Comparison of ENCODE assay signal across 18 cellular contexts in the genomic region with DNA sequence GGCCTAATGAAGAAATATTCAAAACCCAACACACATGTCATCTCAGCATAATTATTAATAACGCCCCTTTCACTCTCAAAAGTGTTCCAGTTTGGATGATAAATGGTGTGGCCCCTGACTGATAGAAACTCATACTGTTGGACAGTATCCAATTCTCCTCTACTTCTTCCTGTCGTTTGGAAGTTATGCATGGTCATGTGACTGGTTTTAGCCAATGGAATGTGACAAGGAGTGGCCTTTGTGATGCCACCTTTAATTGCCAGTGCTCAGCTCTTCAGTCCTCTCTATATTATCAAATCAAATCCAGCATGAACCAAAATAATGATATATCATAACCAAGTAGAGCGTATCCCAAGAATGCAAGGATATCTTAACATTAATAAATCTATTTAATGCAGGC.
A peak's percentile ranks its signal among the peaks of the same experiment; 100 is the strongest.
DNase-seq lines count a peak whose midpoint lies in the region; ATAC-seq and TF ChIP-seq lines count a peak whose summit lies in the region.
"Had no signal": no experiment of that assay in that cellular context is flagged by ENCODE, and none has a peak within 500 bp of the region (broad histone marks: within the 10 kb centered on the region; RNA-seq: fewer than 3 reads in every experiment).

No MANE protein-coding gene starts in this region.

- DNase-seq in Calu3 (no peak), HT1080 (ENCODE audit: low read depth) (peak; percentile 14), WTC11 (ENCODE audit: low spot score) (no peak), mesothelial cell of epicardium (ENCODE audit: low spot score in 2 of 2, unreplicated experiment in 2 of 2) (no peak), inferior parietal cortex (ENCODE audit: extremely low spot score) (no peak)
- DNase-seq in activated CD8-positive, alpha-beta memory T cell treated with anti-CD3 and anti-CD28 coated beads, Interleukin-2, amount 50 U/mL, for 4 hours = no peak
- DNase-seq: activated CD4-positive, CD25-positive, alpha-beta regulatory T cell treated with anti-CD3 and anti-CD28 coated beads, Interleukin-2, amount 50 U/mL, for 72 hours; activated naive CD4-positive, alpha-beta T cell treated with anti-CD3 and anti-CD28 coated beads, Interleukin-2, amount 50 U/mL, for 16 hours; activated T-cell treated with anti-CD3 and anti-CD28 coated beads, Interleukin-2, amount 50 U/mL, for 4 hours; central memory CD4-positive, alpha-beta T cell; immature natural killer cell; left ventricle myocardium superior; NCI-H1417 treated with DMSO at 0.1 percent for 48 hours; NCI-H510A treated with DMSO at 0.1 percent for 48 hours; right lobe of liver had no signal

- H3K36me3 Mint-ChIP-seq in Calu3 (ENCODE audit: insufficient read depth, unreplicated experiment) (no peaks in the 10 kb centered on the region), WTC11 (no peaks in the 10 kb centered on the region), mesothelial cell of epicardium (peaks cover 4% of the 10 kb centered on the region)
- H3K36me3 Mint-ChIP-seq: immature natural killer cell had no signal

- TF ChIP-seq CTCF in Calu3 (IDR thresholded peaks at IDR 0.05; ENCODE audit: unreplicated experiment) (no peak), WTC11 (IDR thresholded peaks at IDR 0.05) (no peak), mesothelial cell of epicardium (IDR thresholded peaks at IDR 0.05; ENCODE audit: unreplicated experiment) (no peak)

- BruUV-seq in Calu3 (replicated peaks; lab: Mats Ljungman, UMichigan) = no TSS peak

- H3K9me3 Mint-ChIP-seq in Calu3 (ENCODE audit: low read depth, unreplicated experiment) (no peaks in the 10 kb centered on the region), WTC11 (peaks cover 14% of the 10 kb centered on the region), mesothelial cell of epicardium (peaks cover 14% of the 10 kb centered on the region)
- H3K9me3 Mint-ChIP-seq: activated T-cell treated with anti-CD3 and anti-CD28 coated beads, Interleukin-2, amount 50 U/mL, for 4 hours; immature natural killer cell had no signal

- H3K4me1 Mint-ChIP-seq in Calu3 (ENCODE audit: low read depth, unreplicated experiment) = peaks cover 6% of the 10 kb centered on the region
- peaks cover 16% of the 10 kb centered on the region for H3K4me1 Mint-ChIP-seq in WTC11
- H3K4me1 Mint-ChIP-seq in mesothelial cell of epicardium = peaks cover 13% of the 10 kb centered on the region

- intact Hi-C loops in Calu3 (cut with micrococcal nuclease; ENCODE audit: unreplicated experiment) = no loop called here

- CTCF ChIA-PET in Calu3 (lab: Charles Lee) = no interaction called here
- CTCF ChIA-PET in WTC11 (lab: Charles Lee) = no interaction called here

- POLR2A ChIA-PET in WTC11 (lab: Charles Lee) = no interaction called here

- H3K4me3 Mint-ChIP-seq in Calu3 (ENCODE audit: low read depth, unreplicated experiment) (no peak overlapping the region), WTC11 (no peak overlapping the region), mesothelial cell of epicardium (no peak overlapping the region)
- H3K4me3 Mint-ChIP-seq: activated T-cell treated with anti-CD3 and anti-CD28 coated beads, Interleukin-2, amount 50 U/mL, for 4 hours; immature natural killer cell; nephron had no signal

- ATAC-seq in WTC11 (no peak), HG03457 (IDR thresholded peaks at IDR 0.05; ENCODE audit: unreplicated experiment) (no peak), HG03342 (IDR thresholded peaks at IDR 0.05; ENCODE audit: unreplicated experiment) (no peak)
- ATAC-seq: activated T-cell treated with anti-CD3 and anti-CD28 coated beads, Interleukin-2, amount 50 U/mL, for 4 hours; left ventricle myocardium superior; right lobe of liver had no signal

- H3K27me3 Mint-ChIP-seq in Calu3 (ENCODE audit: unreplicated experiment) = no peaks in the 10 kb centered on the region
- peaks cover 5% of the 10 kb centered on the region; the same call in 1 of the 2 replicates for H3K27me3 Mint-ChIP-seq in WTC11 (ENCODE audit: low read depth)
- H3K27me3 Mint-ChIP-seq in mesothelial cell of epicardium (ENCODE audit: low read depth) = no peaks in the 10 kb centered on the region

- H3K27ac Mint-ChIP-seq in Calu3 (ENCODE audit: unreplicated experiment) (peak overlapping the region; percentile 67), WTC11 (no peak overlapping the region), mesothelial cell of epicardium (peak overlapping the region; percentile 96)
- H3K27ac Mint-ChIP-seq: immature natural killer cell had no signal

TF ChIP-seq in WTC11, 78 proteins besides CTCF, POLR2A, EP300 and RAD21:
- TF ChIP-seq ZNF219 (CRISPR knock-in tag; IDR thresholded peaks at IDR 0.05; ENCODE audit: borderline replicate concordance) (no peak), ZNF396 (CRISPR knock-in tag; IDR thresholded peaks at IDR 0.05; ENCODE audit: borderline replicate concordance) (no peak), NFYB (CRISPR knock-in tag; conservative IDR thresholded peaks at IDR 0.05; ENCODE audit: low read depth) (no peak), MYBL2 (CRISPR knock-in tag; IDR thresholded peaks at IDR 0.05) (no peak), MXD4 (CRISPR knock-in tag; IDR thresholded peaks at IDR 0.05; ENCODE audit: borderline replicate concordance) (no peak), EMX1 (CRISPR knock-in tag; IDR thresholded peaks at IDR 0.05) (no peak), JUN (CRISPR knock-in tag; IDR thresholded peaks at IDR 0.05) (no peak)
- TF ChIP-seq, protein P1, sequence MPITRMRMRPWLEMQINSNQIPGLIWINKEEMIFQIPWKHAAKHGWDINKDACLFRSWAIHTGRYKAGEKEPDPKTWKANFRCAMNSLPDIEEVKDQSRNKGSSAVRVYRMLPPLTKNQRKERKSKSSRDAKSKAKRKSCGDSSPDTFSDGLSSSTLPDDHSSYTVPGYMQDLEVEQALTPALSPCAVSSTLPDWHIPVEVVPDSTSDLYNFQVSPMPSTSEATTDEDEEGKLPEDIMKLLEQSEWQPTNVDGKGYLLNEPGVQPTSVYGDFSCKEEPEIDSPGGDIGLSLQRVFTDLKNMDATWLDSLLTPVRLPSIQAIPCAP (CRISPR knock-in tag; IDR thresholded peaks at IDR 0.05) = no peak
- TF ChIP-seq, protein P2, sequence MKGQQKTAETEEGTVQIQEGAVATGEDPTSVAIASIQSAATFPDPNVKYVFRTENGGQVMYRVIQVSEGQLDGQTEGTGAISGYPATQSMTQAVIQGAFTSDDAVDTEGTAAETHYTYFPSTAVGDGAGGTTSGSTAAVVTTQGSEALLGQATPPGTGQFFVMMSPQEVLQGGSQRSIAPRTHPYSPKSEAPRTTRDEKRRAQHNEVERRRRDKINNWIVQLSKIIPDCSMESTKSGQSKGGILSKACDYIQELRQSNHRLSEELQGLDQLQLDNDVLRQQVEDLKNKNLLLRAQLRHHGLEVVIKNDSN (CRISPR knock-in tag; IDR thresholded peaks at IDR 0.05) = peak; percentile 18; the same call in 1 of the 2 replicates
- TF ChIP-seq, protein P3, sequence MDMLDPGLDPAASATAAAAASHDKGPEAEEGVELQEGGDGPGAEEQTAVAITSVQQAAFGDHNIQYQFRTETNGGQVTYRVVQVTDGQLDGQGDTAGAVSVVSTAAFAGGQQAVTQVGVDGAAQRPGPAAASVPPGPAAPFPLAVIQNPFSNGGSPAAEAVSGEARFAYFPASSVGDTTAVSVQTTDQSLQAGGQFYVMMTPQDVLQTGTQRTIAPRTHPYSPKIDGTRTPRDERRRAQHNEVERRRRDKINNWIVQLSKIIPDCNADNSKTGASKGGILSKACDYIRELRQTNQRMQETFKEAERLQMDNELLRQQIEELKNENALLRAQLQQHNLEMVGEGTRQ (CRISPR knock-in tag; IDR thresholded peaks at IDR 0.05) = peak; percentile 44; the same call in 1 of the 2 replicates
